In the genomic region with DNA sequence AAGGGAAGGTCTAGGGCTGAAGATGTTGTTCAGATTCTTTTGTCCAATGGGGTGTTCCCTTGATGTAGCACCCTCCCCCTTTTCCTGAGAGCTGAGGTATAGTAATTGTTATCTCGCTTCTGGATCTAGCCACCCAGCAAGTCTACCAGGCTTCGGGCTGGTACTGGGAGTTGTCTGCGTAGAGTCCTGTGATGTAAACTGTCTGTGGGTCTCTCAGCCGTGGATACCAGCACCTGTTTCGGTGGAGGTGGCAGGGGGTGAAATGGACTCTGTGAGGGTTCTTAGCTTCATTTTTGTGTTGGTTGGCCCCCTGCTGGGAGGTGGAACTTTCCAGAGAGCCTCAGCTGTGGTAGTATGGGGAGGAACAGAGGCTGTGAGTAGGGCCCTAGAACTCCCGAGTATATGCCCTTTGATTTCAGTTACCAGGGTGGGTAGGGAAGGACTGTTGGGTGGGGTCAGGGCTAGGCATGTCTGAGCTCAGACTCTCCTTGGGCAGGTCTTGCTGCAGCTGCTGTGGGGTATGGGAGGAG, we compare ENCODE assay signal across 1 cellular context.
TF ChIP-seq lines count a peak whose summit lies in the region.

No MANE protein-coding gene starts in this region.

TF ChIP-seq in GM12878, 131 proteins besides CTCF, POLR2A, EP300 and RAD21:
- no peak for TF ChIP-seq BCL11A (IDR thresholded peaks at IDR 0.05; ENCODE audit: low read depth, low read length)
- no peak for TF ChIP-seq NRF1 (conservative IDR thresholded peaks at IDR 0.05; ENCODE audit: low read depth, low read length)
- TF ChIP-seq ZNF24 (IDR thresholded peaks at IDR 0.05) = no peak
- TF ChIP-seq, protein P1, sequence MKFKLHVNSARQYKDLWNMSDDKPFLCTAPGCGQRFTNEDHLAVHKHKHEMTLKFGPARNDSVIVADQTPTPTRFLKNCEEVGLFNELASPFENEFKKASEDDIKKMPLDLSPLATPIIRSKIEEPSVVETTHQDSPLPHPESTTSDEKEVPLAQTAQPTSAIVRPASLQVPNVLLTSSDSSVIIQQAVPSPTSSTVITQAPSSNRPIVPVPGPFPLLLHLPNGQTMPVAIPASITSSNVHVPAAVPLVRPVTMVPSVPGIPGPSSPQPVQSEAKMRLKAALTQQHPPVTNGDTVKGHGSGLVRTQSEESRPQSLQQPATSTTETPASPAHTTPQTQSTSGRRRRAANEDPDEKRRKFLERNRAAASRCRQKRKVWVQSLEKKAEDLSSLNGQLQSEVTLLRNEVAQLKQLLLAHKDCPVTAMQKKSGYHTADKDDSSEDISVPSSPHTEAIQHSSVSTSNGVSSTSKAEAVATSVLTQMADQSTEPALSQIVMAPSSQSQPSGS (IDR thresholded peaks at IDR 0.05; ENCODE audit: low read length) = no peak
- no peak for TF ChIP-seq SMAD1 (IDR thresholded peaks at IDR 0.05; ENCODE audit: low read depth, partially characterized antibody)
- TF ChIP-seq RELA (IDR thresholded peaks at IDR 0.05; ENCODE audit: borderline replicate concordance, partially characterized antibody) = no peak
- TF ChIP-seq CBFB (IDR thresholded peaks at IDR 0.05; ENCODE audit: low read depth) = no peak
- no peak for TF ChIP-seq SP1 (IDR thresholded peaks at IDR 0.05; ENCODE audit: low read depth, low read length)
- no peak for TF ChIP-seq SIX5 (IDR thresholded peaks at IDR 0.05; ENCODE audit: low read depth, low read length, severe bottlenecking)
- no peak for TF ChIP-seq BRCA1 (IDR thresholded peaks at IDR 0.05; ENCODE audit: low read depth, low read length)
- no peak for TF ChIP-seq TCF12 (IDR thresholded peaks at IDR 0.05; ENCODE audit: low read depth, low read length)
- no peak for TF ChIP-seq NR2C2 (IDR thresholded peaks at IDR 0.05; ENCODE audit: borderline replicate concordance, control insufficient read depth, insufficient read length, low read depth)
- TF ChIP-seq SMARCA5 (IDR thresholded peaks at IDR 0.05) = no peak
- TF ChIP-seq IKZF1 (conservative IDR thresholded peaks at IDR 0.05) = no peak
- TF ChIP-seq, protein P2, sequence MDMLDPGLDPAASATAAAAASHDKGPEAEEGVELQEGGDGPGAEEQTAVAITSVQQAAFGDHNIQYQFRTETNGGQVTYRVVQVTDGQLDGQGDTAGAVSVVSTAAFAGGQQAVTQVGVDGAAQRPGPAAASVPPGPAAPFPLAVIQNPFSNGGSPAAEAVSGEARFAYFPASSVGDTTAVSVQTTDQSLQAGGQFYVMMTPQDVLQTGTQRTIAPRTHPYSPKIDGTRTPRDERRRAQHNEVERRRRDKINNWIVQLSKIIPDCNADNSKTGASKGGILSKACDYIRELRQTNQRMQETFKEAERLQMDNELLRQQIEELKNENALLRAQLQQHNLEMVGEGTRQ (IDR thresholded peaks at IDR 0.05; ENCODE audit: borderline replicate concordance, low read depth, low read length) = no peak
